8 cellular contexts compared by ENCODE assay signal in the genomic region with DNA sequence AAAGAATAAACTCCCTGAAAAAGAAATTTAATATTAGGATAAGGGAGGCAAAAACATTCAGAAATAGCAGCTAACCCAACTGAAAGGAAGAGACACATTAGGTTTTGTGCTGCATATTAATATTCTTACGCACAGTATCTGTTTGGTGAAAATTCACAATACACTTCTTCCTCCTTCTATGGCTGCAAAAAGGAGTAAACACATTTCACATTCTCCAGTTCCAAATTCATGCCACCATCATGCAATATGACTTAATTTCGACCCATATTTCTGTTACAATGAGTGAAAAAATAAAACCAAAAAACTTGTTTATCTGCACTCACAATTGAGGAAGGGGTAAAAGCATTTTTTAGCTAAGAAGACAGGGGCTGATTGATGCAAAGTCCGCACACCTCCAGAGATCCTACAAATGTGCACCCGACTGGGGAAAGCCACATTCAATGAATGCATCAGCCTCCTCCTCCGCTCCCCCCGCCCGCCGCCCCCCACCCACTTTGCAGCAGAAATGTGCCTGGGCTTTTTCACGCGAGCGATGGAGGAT. TPM values are rescaled to one million over a fixed set of nuclear protein-coding genes. Genes with fewer than 3 reads are reported as not detected.
DNase-seq lines count a peak whose midpoint lies in the region; ATAC-seq and TF ChIP-seq lines count a peak whose summit lies in the region.

No MANE protein-coding gene starts in this region.

- H3K36me3 ChIP-seq in spleen: no peaks in the 10 kb centered on the region

- peaks cover 26 to 79% (median 54%) of the 10 kb centered on the region in 6 donors for H3K4me1 ChIP-seq in spleen

- TF ChIP-seq CTCF in activated B cell treated with CpG ODN at 0.5 μM for 24 hours (IDR thresholded peaks at IDR 0.05): no peak
- TF ChIP-seq CTCF in glutamatergic neuron (IDR thresholded peaks at IDR 0.05; ENCODE audit: partially characterized antibody, unreplicated experiment): no peak
- TF ChIP-seq CTCF in spleen (IDR thresholded peaks at IDR 0.05 in 8 of 11, conservative IDR thresholded peaks at IDR 0.05 in 3 of 11): no peak

- peaks cover 19% of the 10 kb centered on the region for H3K36me3 Mint-ChIP-seq in activated B cell treated with CpG ODN at 0.5 μM for 24 hours (ENCODE audit: low read depth)
- H3K36me3 Mint-ChIP-seq in glutamatergic neuron (ENCODE audit: unreplicated experiment): no peaks in the 10 kb centered on the region

- CTCF ChIA-PET in activated B cell treated with CpG ODN at 0.5 μM for 24 hours (lab: Charles Lee): interaction anchor here (0.9 kb wide), 1 partner anchor 70 kb away, joined by 3 read pairs; no protein-coding TSS in a partner anchor

- peak overlapping the region; percentile 83 to 93 (median 92) for H3K27ac ChIP-seq in spleen

- peak overlapping the region; percentile 73 for H3K27ac Mint-ChIP-seq in activated B cell treated with CpG ODN at 0.5 μM for 24 hours
- peak overlapping the region; percentile 95 for H3K27ac Mint-ChIP-seq in glutamatergic neuron (ENCODE audit: unreplicated experiment)

- ATAC-seq in activated B cell treated with CpG ODN at 0.5 μM for 24 hours (ENCODE audit: low read depth): no peak
- no peak for ATAC-seq in HG03571 (IDR thresholded peaks at IDR 0.05; ENCODE audit: unreplicated experiment)

- POLR2A ChIA-PET in activated B cell treated with CpG ODN at 0.5 μM for 24 hours (lab: Charles Lee): interaction anchor here (1.1 kb wide), 1 partner anchor 37 kb away, joined by 3 read pairs; no protein-coding TSS in a partner anchor

- TF ChIP-seq POLR2A in spleen (IDR thresholded peaks at IDR 0.05): no peak

- no peaks in the 10 kb centered on the region for H3K9me3 ChIP-seq in spleen

- H3K27me3 Mint-ChIP-seq in activated B cell treated with CpG ODN at 0.5 μM for 24 hours (no peaks in the 10 kb centered on the region), glutamatergic neuron (ENCODE audit: unreplicated experiment) (peaks cover 8% of the 10 kb centered on the region)

- H3K9me3 Mint-ChIP-seq in activated B cell treated with CpG ODN at 0.5 μM for 24 hours: no peaks in the 10 kb centered on the region
- peaks cover 8% of the 10 kb centered on the region for H3K9me3 Mint-ChIP-seq in glutamatergic neuron (ENCODE audit: unreplicated experiment)

- peak overlapping the region; percentile 57 to 93 (median 70) for H3K4me3 ChIP-seq in spleen

- WGBS in spleen, 5 donors: 0 to 1% (median 1%) methylated on average over 8 to 11 of the region's 11 CpGs

- H3K4me3 Mint-ChIP-seq in activated B cell treated with CpG ODN at 0.5 μM for 24 hours (peak overlapping the region; percentile 89), glutamatergic neuron (ENCODE audit: unreplicated experiment) (peak overlapping the region; percentile 99)

- H3K4me1 Mint-ChIP-seq in activated B cell treated with CpG ODN at 0.5 μM for 24 hours (peaks cover 49% of the 10 kb centered on the region), glutamatergic neuron (ENCODE audit: low read depth, unreplicated experiment) (peaks cover 15% of the 10 kb centered on the region)

- intact Hi-C loops in activated B cell treated with CpG ODN at 0.5 μM for 24 hours (cut with micrococcal nuclease): loop anchor here (10.0 kb wide), 3 partner anchors 138 to 1042 kb away; no protein-coding TSS in a partner anchor
- intact Hi-C loops in spleen (cut with DNase I; ENCODE audit: low total_unique reads): no loop called here

- no peaks in the 10 kb centered on the region for H3K27me3 ChIP-seq in spleen (replicated peaks in 1 of 7)

- peak; percentile 32 for DNase-seq in stimulated activated CD4-positive, alpha-beta T cell treated with anti-CD3 and anti-CD28 coated beads, Interleukin-4, amount 100 ng/mL, for 1 hour
- DNase-seq in stimulated activated CD4-positive, alpha-beta T cell treated with anti-CD3 and anti-CD28 coated beads, Interleukin-2, amount 100 ng/mL, for 24 hours: no peak
- DNase-seq in activated B cell treated with CpG ODN at 0.5 μM for 24 hours (no peak), glutamatergic neuron (peak; percentile 72), spleen (no peak), NCI-H2196 treated with DMSO at 0.1 percent for 48 hours (lab: John Stamatoyannopoulos, UW; ENCODE audit: unreplicated experiment) (no peak)
- no peak for DNase-seq in stimulated activated naive CD4-positive, alpha-beta T cell treated with Interleukin-2 at 50 U/mL for 16 hours (lab: John Stamatoyannopoulos, UW)

RNA-seq across cellular contexts. Expression of gene RFX7, which starts 1.0 kb away (rescaled TPM):
- total RNA-seq in activated B cell treated with CpG ODN at 0.5 μM for 24 hours (24.3 and 27.8 TPM in 2 replicates), glutamatergic neuron (ENCODE audit: unreplicated experiment) (34.1 TPM), spleen (10 to 100 TPM; 19.0 to 30.2 (median 24.8) TPM)
- 1 to 10 TPM; 2.7 to 3.7 (median 3.5) TPM for polyA plus RNA-seq in spleen

Comparison
In these comparisons a context has a peak if more than half of its experiments do, and no peak if none do; other contexts are left out.
1. DNase-seq: peak in stimulated activated CD4-positive, alpha-beta T cell treated with anti-CD3 and anti-CD28 coated beads, Interleukin-4, amount 100 ng/mL, for 1 hour (single experiment) and glutamatergic neuron (single experiment); none in stimulated activated CD4-positive, alpha-beta T cell treated with anti-CD3 and anti-CD28 coated beads, Interleukin-2, amount 100 ng/mL, for 24 hours (0 of 2), activated B cell treated with CpG ODN at 0.5 μM for 24 hours (single experiment), spleen (single experiment), stimulated activated naive CD4-positive, alpha-beta T cell treated with Interleukin-2 at 50 U/mL for 16 hours (single experiment) and NCI-H2196 treated with DMSO at 0.1 percent for 48 hours (single experiment).